In the genomic region with DNA sequence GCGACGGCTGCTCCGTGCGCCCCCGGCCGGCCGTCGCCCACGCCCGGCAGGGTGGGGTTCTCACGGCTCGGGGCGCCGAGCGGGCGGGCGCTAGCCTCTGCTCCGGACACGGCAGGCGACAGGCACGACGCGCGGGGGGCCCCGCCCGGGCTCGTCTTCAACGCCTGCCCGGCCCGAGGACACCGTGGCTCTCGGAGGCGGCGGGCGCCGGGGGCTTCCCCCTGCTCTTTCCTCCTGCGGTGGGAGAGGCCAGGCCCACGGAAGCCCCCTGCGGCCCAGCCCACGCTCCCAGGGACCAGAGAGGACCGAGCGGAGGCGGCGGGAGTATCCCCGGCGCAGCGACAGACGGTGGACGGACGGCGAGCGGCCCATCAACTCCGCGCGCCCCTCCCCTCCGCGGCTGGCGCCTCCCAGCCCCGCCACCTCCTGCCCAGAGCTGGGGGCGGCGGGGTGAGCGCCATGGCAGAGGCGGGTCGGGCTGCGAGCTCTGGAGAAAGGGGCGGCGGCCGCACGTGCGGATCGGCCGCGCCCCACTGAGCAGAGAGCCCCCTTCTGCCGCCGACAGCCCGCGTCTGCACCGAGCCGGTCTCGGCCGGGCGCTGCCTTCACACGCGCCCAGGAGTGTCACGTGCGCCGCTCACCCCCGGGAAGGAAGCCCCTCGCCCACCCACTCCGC, we compare ENCODE assay signal across 2 cellular contexts.
TF ChIP-seq lines count a peak whose summit lies in the region.

A gene (minus strand): TSS at position 347 of the 676 bp plus-strand sequence. CDS start 386 bp downstream, outside the sequence.
A gene with protein sequence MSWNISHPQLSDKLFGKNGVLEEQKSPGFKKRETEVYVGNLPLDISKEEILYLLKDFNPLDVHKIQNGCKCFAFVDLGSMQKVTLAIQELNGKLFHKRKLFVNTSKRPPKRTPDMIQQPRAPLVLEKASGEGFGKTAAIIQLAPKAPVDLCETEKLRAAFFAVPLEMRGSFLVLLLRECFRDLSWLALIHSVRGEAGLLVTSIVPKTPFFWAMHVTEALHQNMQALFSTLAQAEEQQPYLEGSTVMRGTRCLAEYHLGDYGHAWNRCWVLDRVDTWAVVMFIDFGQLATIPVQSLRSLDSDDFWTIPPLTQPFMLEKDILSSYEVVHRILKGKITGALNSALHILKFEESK (plus strand): TSS at position 154 of the 676 bp plus-strand sequence. CDS start 4,685 bp downstream, outside the sequence.

TF ChIP-seq in SK-N-SH, 30 proteins besides CTCF, POLR2A, EP300 and RAD21 (continued from another document):
- TF ChIP-seq, protein P1, sequence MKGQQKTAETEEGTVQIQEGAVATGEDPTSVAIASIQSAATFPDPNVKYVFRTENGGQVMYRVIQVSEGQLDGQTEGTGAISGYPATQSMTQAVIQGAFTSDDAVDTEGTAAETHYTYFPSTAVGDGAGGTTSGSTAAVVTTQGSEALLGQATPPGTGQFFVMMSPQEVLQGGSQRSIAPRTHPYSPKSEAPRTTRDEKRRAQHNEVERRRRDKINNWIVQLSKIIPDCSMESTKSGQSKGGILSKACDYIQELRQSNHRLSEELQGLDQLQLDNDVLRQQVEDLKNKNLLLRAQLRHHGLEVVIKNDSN (IDR thresholded peaks at IDR 0.05; ENCODE audit: borderline replicate concordance, low read depth), result no peak
- TF ChIP-seq, protein P2, sequence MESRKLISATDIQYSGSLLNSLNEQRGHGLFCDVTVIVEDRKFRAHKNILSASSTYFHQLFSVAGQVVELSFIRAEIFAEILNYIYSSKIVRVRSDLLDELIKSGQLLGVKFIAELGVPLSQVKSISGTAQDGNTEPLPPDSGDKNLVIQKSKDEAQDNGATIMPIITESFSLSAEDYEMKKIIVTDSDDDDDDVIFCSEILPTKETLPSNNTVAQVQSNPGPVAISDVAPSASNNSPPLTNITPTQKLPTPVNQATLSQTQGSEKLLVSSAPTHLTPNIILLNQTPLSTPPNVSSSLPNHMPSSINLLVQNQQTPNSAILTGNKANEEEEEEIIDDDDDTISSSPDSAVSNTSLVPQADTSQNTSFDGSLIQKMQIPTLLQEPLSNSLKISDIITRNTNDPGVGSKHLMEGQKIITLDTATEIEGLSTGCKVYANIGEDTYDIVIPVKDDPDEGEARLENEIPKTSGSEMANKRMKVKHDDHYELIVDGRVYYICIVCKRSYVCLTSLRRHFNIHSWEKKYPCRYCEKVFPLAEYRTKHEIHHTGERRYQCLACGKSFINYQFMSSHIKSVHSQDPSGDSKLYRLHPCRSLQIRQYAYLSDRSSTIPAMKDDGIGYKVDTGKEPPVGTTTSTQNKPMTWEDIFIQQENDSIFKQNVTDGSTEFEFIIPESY (IDR thresholded peaks at IDR 0.05; ENCODE audit: borderline replicate concordance, low read depth), result no peak
- TF ChIP-seq SMC3 (IDR thresholded peaks at IDR 0.05; ENCODE audit: low read depth, low read length) (no peak), POLR2AphosphoS5 (IDR thresholded peaks at IDR 0.05; ENCODE audit: low read depth, low read length) (no peak), SIN3A (IDR thresholded peaks at IDR 0.05; ENCODE audit: borderline replicate concordance, low read depth, low read length) (no peak), YY1 (IDR thresholded peaks at IDR 0.05; ENCODE audit: low read depth) (no peak)
- TF ChIP-seq, protein P3, sequence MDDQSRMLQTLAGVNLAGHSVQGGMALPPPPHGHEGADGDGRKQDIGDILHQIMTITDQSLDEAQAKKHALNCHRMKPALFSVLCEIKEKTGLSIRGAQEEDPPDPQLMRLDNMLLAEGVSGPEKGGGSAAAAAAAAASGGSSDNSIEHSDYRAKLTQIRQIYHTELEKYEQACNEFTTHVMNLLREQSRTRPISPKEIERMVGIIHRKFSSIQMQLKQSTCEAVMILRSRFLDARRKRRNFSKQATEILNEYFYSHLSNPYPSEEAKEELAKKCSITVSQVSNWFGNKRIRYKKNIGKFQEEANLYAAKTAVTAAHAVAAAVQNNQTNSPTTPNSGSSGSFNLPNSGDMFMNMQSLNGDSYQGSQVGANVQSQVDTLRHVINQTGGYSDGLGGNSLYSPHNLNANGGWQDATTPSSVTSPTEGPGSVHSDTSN (IDR thresholded peaks at IDR 0.05), result no peak
- TF ChIP-seq, protein P4, sequence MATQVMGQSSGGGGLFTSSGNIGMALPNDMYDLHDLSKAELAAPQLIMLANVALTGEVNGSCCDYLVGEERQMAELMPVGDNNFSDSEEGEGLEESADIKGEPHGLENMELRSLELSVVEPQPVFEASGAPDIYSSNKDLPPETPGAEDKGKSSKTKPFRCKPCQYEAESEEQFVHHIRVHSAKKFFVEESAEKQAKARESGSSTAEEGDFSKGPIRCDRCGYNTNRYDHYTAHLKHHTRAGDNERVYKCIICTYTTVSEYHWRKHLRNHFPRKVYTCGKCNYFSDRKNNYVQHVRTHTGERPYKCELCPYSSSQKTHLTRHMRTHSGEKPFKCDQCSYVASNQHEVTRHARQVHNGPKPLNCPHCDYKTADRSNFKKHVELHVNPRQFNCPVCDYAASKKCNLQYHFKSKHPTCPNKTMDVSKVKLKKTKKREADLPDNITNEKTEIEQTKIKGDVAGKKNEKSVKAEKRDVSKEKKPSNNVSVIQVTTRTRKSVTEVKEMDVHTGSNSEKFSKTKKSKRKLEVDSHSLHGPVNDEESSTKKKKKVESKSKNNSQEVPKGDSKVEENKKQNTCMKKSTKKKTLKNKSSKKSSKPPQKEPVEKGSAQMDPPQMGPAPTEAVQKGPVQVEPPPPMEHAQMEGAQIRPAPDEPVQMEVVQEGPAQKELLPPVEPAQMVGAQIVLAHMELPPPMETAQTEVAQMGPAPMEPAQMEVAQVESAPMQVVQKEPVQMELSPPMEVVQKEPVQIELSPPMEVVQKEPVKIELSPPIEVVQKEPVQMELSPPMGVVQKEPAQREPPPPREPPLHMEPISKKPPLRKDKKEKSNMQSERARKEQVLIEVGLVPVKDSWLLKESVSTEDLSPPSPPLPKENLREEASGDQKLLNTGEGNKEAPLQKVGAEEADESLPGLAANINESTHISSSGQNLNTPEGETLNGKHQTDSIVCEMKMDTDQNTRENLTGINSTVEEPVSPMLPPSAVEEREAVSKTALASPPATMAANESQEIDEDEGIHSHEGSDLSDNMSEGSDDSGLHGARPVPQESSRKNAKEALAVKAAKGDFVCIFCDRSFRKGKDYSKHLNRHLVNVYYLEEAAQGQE (IDR thresholded peaks at IDR 0.05; ENCODE audit: low read depth, low read length), result no peak
- TF ChIP-seq, protein P5, sequence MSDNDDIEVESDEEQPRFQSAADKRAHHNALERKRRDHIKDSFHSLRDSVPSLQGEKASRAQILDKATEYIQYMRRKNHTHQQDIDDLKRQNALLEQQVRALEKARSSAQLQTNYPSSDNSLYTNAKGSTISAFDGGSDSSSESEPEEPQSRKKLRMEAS (IDR thresholded peaks at IDR 0.05; ENCODE audit: low read depth), result no peak

TF ChIP-seq in SK-N-SH treated with all-trans-retinoic acid at 6 μM for 48 hours, 23 proteins besides CTCF, POLR2A, EP300 and RAD21 (continued from another document):
- TF ChIP-seq, protein P6, sequence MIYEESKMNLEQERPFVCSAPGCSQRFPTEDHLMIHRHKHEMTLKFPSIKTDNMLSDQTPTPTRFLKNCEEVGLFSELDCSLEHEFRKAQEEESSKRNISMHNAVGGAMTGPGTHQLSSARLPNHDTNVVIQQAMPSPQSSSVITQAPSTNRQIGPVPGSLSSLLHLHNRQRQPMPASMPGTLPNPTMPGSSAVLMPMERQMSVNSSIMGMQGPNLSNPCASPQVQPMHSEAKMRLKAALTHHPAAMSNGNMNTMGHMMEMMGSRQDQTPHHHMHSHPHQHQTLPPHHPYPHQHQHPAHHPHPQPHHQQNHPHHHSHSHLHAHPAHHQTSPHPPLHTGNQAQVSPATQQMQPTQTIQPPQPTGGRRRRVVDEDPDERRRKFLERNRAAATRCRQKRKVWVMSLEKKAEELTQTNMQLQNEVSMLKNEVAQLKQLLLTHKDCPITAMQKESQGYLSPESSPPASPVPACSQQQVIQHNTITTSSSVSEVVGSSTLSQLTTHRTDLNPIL (CRISPR knock-in tag; IDR thresholded peaks at IDR 0.05; ENCODE audit: low read depth), result no peak
- no peak for TF ChIP-seq TOX (CRISPR knock-in tag; IDR thresholded peaks at IDR 0.05; ENCODE audit: borderline replicate concordance)
